Comparison of ENCODE assay signal across 9 cellular contexts in the genomic region with DNA sequence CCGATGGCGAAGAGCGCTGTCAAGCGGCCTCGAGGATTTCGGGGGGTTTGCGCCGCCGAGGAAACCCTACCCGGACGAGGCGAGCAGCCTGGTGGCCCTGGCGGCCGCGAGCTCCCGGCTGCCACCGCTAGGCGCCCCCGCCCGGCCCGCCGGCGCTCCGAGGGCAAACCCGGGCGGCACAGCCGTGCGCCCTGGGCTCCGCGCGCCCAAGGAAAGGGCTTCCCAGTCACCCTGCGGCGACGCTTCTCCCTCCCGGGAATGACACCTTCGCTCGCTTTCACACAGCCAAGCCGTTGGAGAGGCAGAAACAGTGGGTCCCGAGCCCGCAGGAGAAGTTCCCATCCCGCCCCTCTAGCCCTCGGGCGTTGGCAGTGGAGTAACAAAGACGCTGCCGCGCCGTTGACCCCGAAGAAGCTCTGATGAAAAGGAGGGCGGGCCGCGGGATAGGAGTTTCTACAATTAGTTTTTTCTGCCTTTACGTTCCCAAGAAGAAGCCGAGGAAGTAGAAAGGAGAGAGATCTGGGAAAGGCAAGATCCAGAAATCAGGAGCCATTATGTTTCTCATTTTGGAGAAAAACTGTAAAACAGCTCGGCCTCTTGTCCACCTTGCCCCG.
DNase-seq lines count a peak whose midpoint lies in the region; ATAC-seq lines count a peak whose summit lies in the region.
"Had no signal": no experiment of that assay in that cellular context is flagged by ENCODE, and none has a peak within 500 bp of the region (broad histone marks: within the 10 kb centered on the region; RNA-seq: fewer than 3 reads in every experiment).

No MANE protein-coding gene starts in this region.

- no peaks in the 10 kb centered on the region for H3K36me3 Mint-ChIP-seq in activated CD4-positive, alpha-beta memory T cell treated with anti-CD3 and anti-CD28 coated beads for 36 hours
- peaks cover 3% of the 10 kb centered on the region for H3K36me3 Mint-ChIP-seq in activated CD4-positive, alpha-beta memory T cell treated with anti-CD3 and anti-CD28 coated beads, Interleukin-2, amount 10 ng/mL, durations not matched to agents 7 days and 5 days (ENCODE audit: low read depth)
- peaks cover 13% of the 10 kb centered on the region for H3K36me3 Mint-ChIP-seq in T-helper 17 cell (ENCODE audit: low read depth)
- peaks cover 0 to 3% of the 10 kb centered on the region in 2 donors for H3K36me3 Mint-ChIP-seq in stimulated activated naive B cell treated with anti-CD40 and anti-IgM and Interleukin-4, amounts not matched to agents 10 μg/mL and 1 μg/mL and 100 μg/mL, for 72 hours

- H3K27ac ChIP-seq in right cardiac atrium (ENCODE audit: low read length): no peak overlapping the region
- H3K27ac ChIP-seq in caudate nucleus (ENCODE audit: low read depth, low read length): no peak overlapping the region

- H3K9me3 Mint-ChIP-seq in activated CD4-positive, alpha-beta memory T cell treated with anti-CD3 and anti-CD28 coated beads for 36 hours: no peaks in the 10 kb centered on the region
- no peaks in the 10 kb centered on the region for H3K9me3 Mint-ChIP-seq in activated CD4-positive, alpha-beta memory T cell treated with anti-CD3 and anti-CD28 coated beads, Interleukin-2, amount 10 ng/mL, durations not matched to agents 7 days and 5 days
- peaks cover 0 to 4% of the 10 kb centered on the region in 2 donors for H3K9me3 Mint-ChIP-seq in stimulated activated naive B cell treated with anti-CD40 and anti-IgM and Interleukin-4, amounts not matched to agents 10 μg/mL and 1 μg/mL and 100 μg/mL, for 72 hours

- peaks cover 82% of the 10 kb centered on the region for H3K27me3 Mint-ChIP-seq in activated CD4-positive, alpha-beta memory T cell treated with anti-CD3 and anti-CD28 coated beads for 36 hours
- peaks cover 86% of the 10 kb centered on the region for H3K27me3 Mint-ChIP-seq in activated CD4-positive, alpha-beta memory T cell treated with anti-CD3 and anti-CD28 coated beads, Interleukin-2, amount 10 ng/mL, durations not matched to agents 7 days and 5 days
- peaks cover 92% of the 10 kb centered on the region for H3K27me3 Mint-ChIP-seq in T-helper 17 cell
- H3K27me3 Mint-ChIP-seq in stimulated activated naive B cell treated with anti-CD40 and anti-IgM and Interleukin-4, amounts not matched to agents 10 μg/mL and 1 μg/mL and 100 μg/mL, for 72 hours: peaks cover 81 to 98% of the 10 kb centered on the region in 2 donors

- peak; percentile 13 for DNase-seq in activated CD4-positive, alpha-beta memory T cell treated with anti-CD3 and anti-CD28 coated beads for 36 hours
- no peak for DNase-seq in activated CD4-positive, alpha-beta memory T cell treated with anti-CD3 and anti-CD28 coated beads, Interleukin-2, amount 10 ng/mL, durations not matched to agents 7 days and 5 days
- DNase-seq in T-helper 17 cell: no peak
- DNase-seq in right cardiac atrium: peak in 1 of 3 donors; percentile 26
- no peak for DNase-seq in stimulated activated naive B cell treated with anti-CD40 and anti-IgM and Interleukin-4, amounts not matched to agents 10 μg/mL and 1 μg/mL and 100 μg/mL, for 72 hours
- DNase-seq in ureter (ENCODE audit: low spot score): no peak
- DNase-seq in caudate nucleus (lab: John Stamatoyannopoulos, UW): no peak
- DNase-seq: DMS79 had no signal

- ATAC-seq in T-helper 17 cell (no peak), right cardiac atrium (peak in 1 of 2 donors; percentile 37), GM19328 (IDR thresholded peaks at IDR 0.05; ENCODE audit: unreplicated experiment) (no peak)
- ATAC-seq in stimulated activated naive B cell treated with anti-CD40 and anti-IgM and Interleukin-4, amounts not matched to agents 10 μg/mL and 1 μg/mL and 100 μg/mL, for 72 hours (replicated peaks): no peak

- CTCF ChIA-PET in activated CD4-positive, alpha-beta memory T cell treated with anti-CD3 and anti-CD28 coated beads for 36 hours (lab: Charles Lee): interaction anchor here (1.7 to 2.7 kb wide), 3 partner anchors 149 to 155 kb away, joined by 4 to 12 read pairs (median 8); a partner anchor contains a TSS
- CTCF ChIA-PET in activated CD4-positive, alpha-beta memory T cell treated with anti-CD3 and anti-CD28 coated beads, Interleukin-2, amount 10 ng/mL, durations not matched to agents 7 days and 5 days (lab: Charles Lee): interaction anchor here (1.0 kb wide), 1 partner anchor 149 kb away, joined by 3 read pairs; a partner anchor contains a TSS

- peak overlapping the region; percentile 30 for H3K4me3 ChIP-seq in right cardiac atrium (ENCODE audit: low read length)

- H3K27me3 ChIP-seq in right cardiac atrium (ENCODE audit: control insufficient read depth, insufficient read depth): no peaks in the 10 kb centered on the region

- H3K4me1 ChIP-seq in right cardiac atrium (ENCODE audit: control insufficient read depth, insufficient read depth, low read length): peaks cover 9% of the 10 kb centered on the region

- H3K4me3 Mint-ChIP-seq in activated CD4-positive, alpha-beta memory T cell treated with anti-CD3 and anti-CD28 coated beads for 36 hours: no peak overlapping the region
- H3K4me3 Mint-ChIP-seq in activated CD4-positive, alpha-beta memory T cell treated with anti-CD3 and anti-CD28 coated beads, Interleukin-2, amount 10 ng/mL, durations not matched to agents 7 days and 5 days: no peak overlapping the region
- H3K4me3 Mint-ChIP-seq in T-helper 17 cell: peak overlapping the region; percentile 71
- H3K4me3 Mint-ChIP-seq in stimulated activated naive B cell treated with anti-CD40 and anti-IgM and Interleukin-4, amounts not matched to agents 10 μg/mL and 1 μg/mL and 100 μg/mL, for 72 hours: peak overlapping the region in 1 of 2 donors; percentile 63

- POLR2A ChIA-PET in activated CD4-positive, alpha-beta memory T cell treated with anti-CD3 and anti-CD28 coated beads for 36 hours (lab: Charles Lee): interaction anchor here (0.9 kb wide), 1 partner anchor 12 kb away, joined by 3 read pairs; no protein-coding TSS in a partner anchor
- POLR2A ChIA-PET in activated CD4-positive, alpha-beta memory T cell treated with anti-CD3 and anti-CD28 coated beads, Interleukin-2, amount 10 ng/mL, durations not matched to agents 7 days and 5 days (lab: Charles Lee): no interaction called here

- no peak overlapping the region for H3K27ac Mint-ChIP-seq in activated CD4-positive, alpha-beta memory T cell treated with anti-CD3 and anti-CD28 coated beads for 36 hours
- H3K27ac Mint-ChIP-seq in activated CD4-positive, alpha-beta memory T cell treated with anti-CD3 and anti-CD28 coated beads, Interleukin-2, amount 10 ng/mL, durations not matched to agents 7 days and 5 days: no peak overlapping the region
- peak overlapping the region; percentile 37 for H3K27ac Mint-ChIP-seq in T-helper 17 cell
- H3K27ac Mint-ChIP-seq in stimulated activated naive B cell treated with anti-CD40 and anti-IgM and Interleukin-4, amounts not matched to agents 10 μg/mL and 1 μg/mL and 100 μg/mL, for 72 hours: peak overlapping the region; percentile 90

- H3K9me3 ChIP-seq in T-helper 17 cell (ENCODE audit: control insufficient read depth, low read length, poor library complexity, severe bottlenecking): no peaks in the 10 kb centered on the region
- no peaks in the 10 kb centered on the region for H3K9me3 ChIP-seq in right cardiac atrium (ENCODE audit: control insufficient read depth, low read length)

- intact Hi-C loops in activated CD4-positive, alpha-beta memory T cell treated with anti-CD3 and anti-CD28 coated beads for 36 hours (cut with micrococcal nuclease): loop anchor here (5.0 kb wide), 1 partner anchor 82 kb away; no protein-coding TSS in a partner anchor
- intact Hi-C loops in right cardiac atrium (cut with DNase I): no loop called here

- H3K4me1 Mint-ChIP-seq in activated CD4-positive, alpha-beta memory T cell treated with anti-CD3 and anti-CD28 coated beads for 36 hours (ENCODE audit: low read depth): peaks cover 18% of the 10 kb centered on the region
- H3K4me1 Mint-ChIP-seq in activated CD4-positive, alpha-beta memory T cell treated with anti-CD3 and anti-CD28 coated beads, Interleukin-2, amount 10 ng/mL, durations not matched to agents 7 days and 5 days: peaks cover 3% of the 10 kb centered on the region
- H3K4me1 Mint-ChIP-seq in T-helper 17 cell: peaks cover 16% of the 10 kb centered on the region
- peaks cover 22 to 34% of the 10 kb centered on the region in 2 donors for H3K4me1 Mint-ChIP-seq in stimulated activated naive B cell treated with anti-CD40 and anti-IgM and Interleukin-4, amounts not matched to agents 10 μg/mL and 1 μg/mL and 100 μg/mL, for 72 hours

- 2% methylated on average over 55 of the region's 55 CpGs for WGBS in right cardiac atrium

Comparison
In these comparisons a context has a peak if more than half of its experiments do, and no peak if none do; other contexts are left out.
1. H3K27ac Mint-ChIP-seq: peak in T-helper 17 cell (single experiment) and stimulated activated naive B cell treated with anti-CD40 and anti-IgM and Interleukin-4, amounts not matched to agents 10 μg/mL and 1 μg/mL and 100 μg/mL, for 72 hours (single experiment); none in activated CD4-positive, alpha-beta memory T cell treated with anti-CD3 and anti-CD28 coated beads for 36 hours (single experiment) and activated CD4-positive, alpha-beta memory T cell treated with anti-CD3 and anti-CD28 coated beads, Interleukin-2, amount 10 ng/mL, durations not matched to agents 7 days and 5 days (single experiment).